Comparison of ENCODE assay signal across 8 cellular contexts in genomic region chr9:17810728-17811634, GRCh38.
A peak's percentile ranks its signal among the peaks of the same experiment; 100 is the strongest.
DNase-seq lines count a peak whose midpoint lies in the region; FAIRE-seq and TF ChIP-seq lines count a peak whose summit lies in the region.

No MANE protein-coding gene starts in this region.

- peak overlapping the region; percentile 13 for H3K4me2 ChIP-seq in Loucy (ENCODE audit: low read depth, low read length, poor library complexity, severe bottlenecking)

- FAIRE-seq in GM19239 (lab: Jason Lieb, UNC): peak; percentile 84

- no peak overlapping the region for H3K4me3 Mint-ChIP-seq in Caco-2 (ENCODE audit: unreplicated experiment)

- POLR2A ChIA-PET in Caco-2 (lab: Charles Lee): no interaction called here

- no peaks in the 10 kb centered on the region for H3K4me1 ChIP-seq in Caco-2
- no peaks in the 10 kb centered on the region for H3K4me1 ChIP-seq in Loucy (ENCODE audit: insufficient read depth, low read length, poor library complexity, severe bottlenecking)
- no peaks in the 10 kb centered on the region for H3K4me1 ChIP-seq in SJCRH30
- H3K4me1 ChIP-seq in tibial nerve: peaks cover 0 to 13% (median 2%) of the 10 kb centered on the region in 4 donors

- BruUV-seq in Caco-2 (replicated peaks; lab: Mats Ljungman, UMichigan): no TSS peak

- no peak overlapping the region for H3K27ac Mint-ChIP-seq in Caco-2 (ENCODE audit: unreplicated experiment)

- H2AFZ ChIP-seq in Loucy (ENCODE audit: low read length): no peak overlapping the region; the same call in none of the 2 replicates

- no peaks in the 10 kb centered on the region for H3K9me2 ChIP-seq in Loucy (replicated peaks; ENCODE audit: low read depth, low read length)

- no peaks in the 10 kb centered on the region for H3K27me3 ChIP-seq in Caco-2 (replicated peaks; ENCODE audit: control insufficient read depth, insufficient read depth, low read length)
- no peaks in the 10 kb centered on the region for H3K27me3 ChIP-seq in Loucy (ENCODE audit: insufficient read depth, low read length, poor library complexity, severe bottlenecking)
- no peaks in the 10 kb centered on the region for H3K27me3 ChIP-seq in SJCRH30
- H3K27me3 ChIP-seq in tibial nerve: peaks cover 0 to 8% of the 10 kb centered on the region in 2 donors

- H3K36me3 ChIP-seq in Caco-2 (ENCODE audit: control insufficient read depth, insufficient read depth, low read length): no peaks in the 10 kb centered on the region
- H3K36me3 ChIP-seq in Loucy (ENCODE audit: insufficient read depth, low read length): no peaks in the 10 kb centered on the region
- H3K36me3 ChIP-seq in SJCRH30: no peaks in the 10 kb centered on the region
- no peaks in the 10 kb centered on the region for H3K36me3 ChIP-seq in tibial nerve

- H3K79me2 ChIP-seq in Loucy (ENCODE audit: insufficient read depth, low read length): no peaks in the 10 kb centered on the region

- H3K36me3 Mint-ChIP-seq in Caco-2 (ENCODE audit: insufficient read depth, unreplicated experiment): no peaks in the 10 kb centered on the region

- H3K27me3 Mint-ChIP-seq in Caco-2 (ENCODE audit: insufficient read depth, unreplicated experiment): peaks cover 13% of the 10 kb centered on the region

- no peaks in the 10 kb centered on the region for H3F3A ChIP-seq in Loucy (ENCODE audit: low read depth)

- CTCF ChIA-PET in Caco-2 (lab: Charles Lee): interaction anchor here (0.6 to 2.0 kb wide), 10 partner anchors 9 to 632 kb away, joined by 3 to 24 read pairs (median 5); no protein-coding TSS in a partner anchor

- intact Hi-C loops in Caco-2 (cut with micrococcal nuclease; ENCODE audit: unreplicated experiment): loop anchor here (1.0 to 5.0 kb wide), 4 partner anchors 27 to 402 kb away; no protein-coding TSS in a partner anchor

- no peak for TF ChIP-seq EP300 in tibial nerve (IDR thresholded peaks at IDR 0.05)

- no peak overlapping the region for H3K9ac ChIP-seq in Loucy (ENCODE audit: low read depth, low read length, poor library complexity, severe bottlenecking)

- no peak overlapping the region for H3K27ac ChIP-seq in SJCRH30
- H3K27ac ChIP-seq in tibial nerve: no peak overlapping the region

- TF ChIP-seq POLR2A in tibial nerve (IDR thresholded peaks at IDR 0.05): no peak

- 19 to 24% methylated on average over 14 of the region's 14 CpGs for WGBS in tibial nerve, 2 donors

- H3K4me1 Mint-ChIP-seq in Caco-2 (ENCODE audit: low read depth, unreplicated experiment): no peaks in the 10 kb centered on the region

- H4K20me1 ChIP-seq in Loucy (ENCODE audit: insufficient read depth, low read length, poor library complexity, severe bottlenecking): no peaks in the 10 kb centered on the region

- H3K4me3 ChIP-seq in Caco-2 (ENCODE audit: low read depth, low read length) (no peak overlapping the region), Loucy (ENCODE audit: low read length, poor library complexity, severe bottlenecking) (no peak overlapping the region), SJCRH30 (no peak overlapping the region), tibial nerve (no peak overlapping the region)

- H3K9me3 ChIP-seq in Caco-2: no peaks in the 10 kb centered on the region
- H3K9me3 ChIP-seq in Loucy (ENCODE audit: insufficient read depth, low read depth, low read length): no peaks in the 10 kb centered on the region
- no peaks in the 10 kb centered on the region for H3K9me3 ChIP-seq in SJCRH30 (replicated peaks)
- no peaks in the 10 kb centered on the region for H3K9me3 ChIP-seq in tibial nerve

- no peaks in the 10 kb centered on the region for H3K9me3 Mint-ChIP-seq in Caco-2 (ENCODE audit: unreplicated experiment)

- DNase-seq in Caco-2 (peak in 1 of 2 experiments; percentile 36), GM19239 (ENCODE audit: insufficient read length, low spot score) (peak; percentile 15), SJCRH30 (peak; percentile 24 to 77), dermis blood vessel endothelial cell (peak; percentile 81), middle frontal gyrus (ENCODE audit: extremely low spot score, low spot score) (peak; percentile 62), tibial nerve (ENCODE audit: low spot score in 2 of 2) (peak; percentile 17 to 73), GM19240 (ENCODE audit: insufficient read length, low spot score) (no peak)

- TF ChIP-seq CTCF in Caco-2 (IDR thresholded peaks at IDR 0.05; ENCODE audit: insufficient read depth in 1 of 2, low read depth in 1 of 2, low read length in 1 of 2, severe bottlenecking in 1 of 2, unreplicated experiment in 1 of 2) (peak; percentile 58 to 66), Loucy (conservative IDR thresholded peaks at IDR 0.05; ENCODE audit: low read length) (peak; percentile 92), tibial nerve (IDR thresholded peaks at IDR 0.05) (peak; percentile 64 to 82 (median 77))
